8 cellular contexts compared by ENCODE assay signal in the genomic region with DNA sequence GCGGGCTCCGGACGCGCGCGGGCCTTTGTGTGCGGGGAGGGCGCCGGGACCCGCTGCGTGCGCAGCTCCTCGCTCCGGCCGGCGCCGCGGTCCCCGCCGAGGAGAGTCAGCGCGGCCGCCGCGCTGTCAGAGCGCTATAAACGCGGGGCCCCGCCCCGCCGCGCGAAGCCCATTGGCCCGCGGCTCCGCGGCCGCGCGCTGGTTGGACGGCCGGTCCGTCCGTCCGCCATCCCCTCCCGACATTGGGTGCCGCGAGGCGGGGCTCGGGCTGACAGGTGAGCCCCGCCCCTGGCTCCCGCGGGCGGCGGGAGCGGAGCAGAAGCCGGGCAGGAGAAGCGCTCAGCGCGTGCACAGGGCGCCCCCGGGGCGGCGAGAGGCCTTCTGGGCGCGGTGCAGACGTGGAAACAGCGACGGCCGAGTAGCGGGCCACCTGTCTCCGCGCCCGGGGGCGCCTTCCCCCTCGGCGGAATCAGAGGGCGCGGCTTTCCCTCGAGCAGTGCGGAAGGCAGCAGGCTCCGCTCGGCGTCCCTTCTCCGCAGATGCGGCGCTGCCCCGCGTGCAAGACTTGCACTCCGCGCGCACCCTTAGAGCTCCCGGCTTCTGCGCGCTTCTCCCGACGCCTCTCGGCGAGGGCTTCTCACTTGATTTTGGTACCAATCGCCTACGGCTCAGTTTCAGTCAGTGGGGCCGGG. TPM values are rescaled to one million over a fixed set of nuclear protein-coding genes. Genes with fewer than 3 reads are reported as not detected.
DNase-seq lines count a peak whose midpoint lies in the region; FAIRE-seq and TF ChIP-seq lines count a peak whose summit lies in the region.

Gene EFNB2, minus strand, starts transcription at position 111 of the 692 bp plus-strand sequence. CDS start 698 bp downstream, outside the sequence.

- H3K27me3 Mint-ChIP-seq in activated naive CD4-positive, alpha-beta T cell treated with anti-CD3 and anti-CD28 coated beads for 36 hours (ENCODE audit: low read depth), result peaks cover 30% of the 10 kb centered on the region

- H3K27ac ChIP-seq in SJSA1, result no peak within 1 kb of the TSS
- peak within 1 kb of the TSS; percentile 20 for H3K27ac ChIP-seq in neutrophil
- H3K27ac ChIP-seq in subcutaneous abdominal adipose tissue (ENCODE audit: low read depth, low read length), result peak within 1 kb of the TSS; percentile 72

- H3K36me3 ChIP-seq in SJSA1 (peaks cover 1% of the 10 kb centered on the region), neutrophil (no peaks in the 10 kb centered on the region), subcutaneous abdominal adipose tissue (ENCODE audit: control insufficient read depth in 5 of 5, insufficient read depth in 5 of 5, low read length in 5 of 5) (peaks cover 2 to 4% (median 3%) of the 10 kb centered on the region in 5 donors)

- no peak within 1 kb of the TSS for H3K27ac Mint-ChIP-seq in activated naive CD4-positive, alpha-beta T cell treated with anti-CD3 and anti-CD28 coated beads for 36 hours

- 0 out of 2 replicates have a peak, but pooled peaks cover 4% of the 10 kb centered on the region for H3K9me3 ChIP-seq in SJSA1 (replicated peaks)
- H3K9me3 ChIP-seq in neutrophil, result no peaks in the 10 kb centered on the region
- H3K9me3 ChIP-seq in subcutaneous abdominal adipose tissue (ENCODE audit: control insufficient read depth in 5 of 5, low read length in 5 of 5), result no peaks in the 10 kb centered on the region

- H3K4me3 ChIP-seq in SJSA1 (peak within 1 kb of the TSS; percentile 76), neutrophil (ENCODE audit: low read depth in 1 of 2, low read length in 1 of 2) (peak within 1 kb of the TSS; percentile 85 to 95), subcutaneous abdominal adipose tissue (ENCODE audit: low read depth in 1 of 5, low read length in 5 of 5) (peak within 1 kb of the TSS; percentile 69 to 85 (median 82))

- TF ChIP-seq CTCF in neutrophil (IDR thresholded peaks at IDR 0.05), result peak; percentile 49

- DNase-seq in GDM1 (lab: John Stamatoyannopoulos, UW) (peak; percentile 85), GOT3 (lab: John Stamatoyannopoulos, UW) (peak; percentile 60), LHCN-M2 (ENCODE audit: low read depth) (peak; percentile 87), SJSA1 (ENCODE audit: low read depth in 1 of 2, low spot score in 2 of 2) (peak; percentile 92 to 97), frontal cortex (ENCODE audit: low spot score in 2 of 2) (peak; percentile 96 to 98)
- peak; percentile 85 for DNase-seq in activated naive CD4-positive, alpha-beta T cell treated with anti-CD3 and anti-CD28 coated beads for 36 hours

- H3K4me1 Mint-ChIP-seq in activated naive CD4-positive, alpha-beta T cell treated with anti-CD3 and anti-CD28 coated beads for 36 hours (ENCODE audit: low read depth), result peaks cover 16% of the 10 kb centered on the region

- H3K27me3 ChIP-seq in SJSA1 (replicated peaks), result peaks cover 12% of the 10 kb centered on the region
- peaks cover 60% of the 10 kb centered on the region for H3K27me3 ChIP-seq in neutrophil
- no peaks in the 10 kb centered on the region for H3K27me3 ChIP-seq in subcutaneous abdominal adipose tissue (ENCODE audit: control insufficient read depth in 5 of 5, insufficient read depth in 4 of 5, low read length in 5 of 5)

- no peak for FAIRE-seq in frontal cortex (lab: Jason Lieb, UNC)

- peak within 1 kb of the TSS in 4 of 5 donors; percentile 20 to 81 (median 65) for H3K9ac ChIP-seq in subcutaneous abdominal adipose tissue (ENCODE audit: low read length in 5 of 5)

- H3K9me3 Mint-ChIP-seq in activated naive CD4-positive, alpha-beta T cell treated with anti-CD3 and anti-CD28 coated beads for 36 hours, result no peaks in the 10 kb centered on the region

- no peaks in the 10 kb centered on the region for H3K36me3 Mint-ChIP-seq in activated naive CD4-positive, alpha-beta T cell treated with anti-CD3 and anti-CD28 coated beads for 36 hours (ENCODE audit: low read depth)

- intact Hi-C loops in activated naive CD4-positive, alpha-beta T cell treated with anti-CD3 and anti-CD28 coated beads for 36 hours (cut with micrococcal nuclease), result loop anchor here (1.0 to 10.0 kb wide), 9 partner anchors 33 to 1757 kb away; partner anchors contain the start of gene ARGLU1

- H3K4me3 Mint-ChIP-seq in activated naive CD4-positive, alpha-beta T cell treated with anti-CD3 and anti-CD28 coated beads for 36 hours, result peak within 1 kb of the TSS; percentile 78

- CTCF ChIA-PET in activated naive CD4-positive, alpha-beta T cell treated with anti-CD3 and anti-CD28 coated beads for 36 hours (lab: Charles Lee), result interaction anchor here (0.6 to 2.2 kb wide), 18 partner anchors 11 to 1762 kb away, joined by 3 to 11 read pairs (median 4); partner anchors contain the start of gene ARGLU1

- H3K4me1 ChIP-seq in SJSA1 (replicated peaks) (peaks cover 32% of the 10 kb centered on the region), neutrophil (ENCODE audit: control insufficient read depth in 1 of 2, insufficient read depth in 1 of 2, low read depth in 1 of 2, low read length in 1 of 2) (peaks cover 31 to 35% of the 10 kb centered on the region in 2 experiments), subcutaneous abdominal adipose tissue (ENCODE audit: control insufficient read depth in 5 of 5, insufficient read depth in 5 of 5, low read length in 5 of 5) (peaks cover 0 to 39% (median 31%) of the 10 kb centered on the region in 5 donors)

RNA-seq across cellular contexts. Expression of gene EFNB2, which starts in this region (rescaled TPM):
- total RNA-seq in LHCN-M2 (2014; rRNA removed), result 10.1 and 11.8 TPM in 2 replicates
- polyA plus RNA-seq in LHCN-M2 (2012), result 13.4 TPM
- total RNA-seq in SJSA1 (2014; rRNA removed; shearing (Covaris generic)), result 5.8 and 6.5 TPM in 2 replicates
- under 1 TPM; 0.07 to 0.12 TPM for total RNA-seq in activated naive CD4-positive, alpha-beta T cell treated with anti-CD3 and anti-CD28 coated beads for 36 hours
- total RNA-seq in frontal cortex, result 73.4 TPM

Comparison
In these comparisons a context has a peak if more than half of its experiments do, and no peak if none do; other contexts are left out.
1. Peak in DNase-seq in activated naive CD4-positive, alpha-beta T cell treated with anti-CD3 and anti-CD28 coated beads for 36 hours; RNA of the gene not detected or under 1 TPM.